ENCODE assay signal across 34 cellular contexts in genomic region chr20:2220298-2220697, GRCh38.
"Had no signal": no experiment of that assay in that cellular context is flagged by ENCODE, and none has a peak within 500 bp of the region (broad histone marks: within the 10 kb centered on the region; RNA-seq: fewer than 3 reads in every experiment).

No MANE protein-coding gene starts in this region.

- H3K36me3 ChIP-seq: MG63 had no signal

- H3K9ac ChIP-seq: KMS-11 had no signal

- H3K27me3 ChIP-seq: MG63 had no signal

- H3K4me3 ChIP-seq: MG63 had no signal

- H3K4me2 ChIP-seq: KMS-11 had no signal

- DNase-seq: Karpas-422, Kasumi-1, MG63, MV-4-11, NCI-H1048, NCI-H1092, NCI-H1092 treated with DMSO at 0.1 percent for 48 hours, NCI-H1105, NCI-H1105 treated with DMSO at 0.1 percent for 48 hours, NCI-H1417, NCI-H1417 treated with DMSO at 0.1 percent for 48 hours, NCI-H1436, NCI-H1436 treated with DMSO at 0.1 percent for 48 hours, NCI-H146, NCI-H1694, NCI-H1694 treated with DMSO at 0.1 percent for 48 hours, NCI-H187, NCI-H187 treated with DMSO at 0.1 percent for 48 hours, NCI-H1930, NCI-H2029, NCI-H2029 treated with DMSO at 0.1 percent for 48 hours, NCI-H2081, NCI-H2081 treated with DMSO at 0.1 percent for 48 hours, NCI-H2107, NCI-H2171, NCI-H2171 treated with DMSO at 0.1 percent for 48 hours, NCI-H2227 treated with DMSO at 0.1 percent for 48 hours, NCI-H226, NCI-H345, NCI-H446, NCI-H446 treated with DMSO at 0.1 percent for 48 hours, NCI-H510A, NCI-H510A treated with DMSO at 0.1 percent for 48 hours had no signal

- H3K27ac ChIP-seq: KMS-11 had no signal
